Comparison of ENCODE assay signal across 9 cellular contexts in the genomic region with DNA sequence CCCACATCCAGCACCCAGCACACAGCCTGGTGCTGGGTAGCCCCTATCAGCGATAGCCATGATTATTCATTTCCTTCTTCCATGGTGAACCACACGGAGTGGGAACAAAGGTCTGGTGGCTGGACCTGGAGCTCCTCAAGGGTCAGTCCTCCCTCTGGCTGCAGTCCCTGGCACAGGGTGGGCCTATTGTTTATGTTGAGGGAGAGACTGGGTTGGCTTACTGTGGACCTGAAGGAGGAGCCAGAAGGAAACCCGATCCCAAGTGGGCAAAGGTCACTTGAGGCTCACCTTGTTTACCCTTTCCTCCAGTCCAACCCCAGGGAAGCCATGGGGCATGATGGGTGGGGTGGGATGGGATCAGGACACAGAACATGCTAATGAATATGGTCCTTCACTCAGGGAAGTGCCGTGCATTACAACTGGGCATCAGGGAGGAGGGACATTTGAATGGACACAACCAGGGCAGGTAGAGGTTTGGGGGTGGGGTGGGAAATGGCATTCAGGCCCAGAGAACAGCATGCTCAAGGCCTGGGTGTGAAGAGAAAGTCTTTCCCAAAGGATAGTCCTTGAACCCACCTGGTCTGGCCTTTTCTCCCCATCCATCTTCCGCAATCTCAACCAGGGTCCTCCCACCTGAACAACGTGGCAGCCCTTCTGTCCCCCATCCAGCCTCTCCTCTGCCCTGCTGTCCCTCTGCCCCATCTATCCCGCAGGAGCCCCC. TPM values are rescaled to one million over a fixed set of nuclear protein-coding genes. Genes with fewer than 3 reads are reported as not detected.
DNase-seq lines count a peak whose midpoint lies in the region; ATAC-seq and TF ChIP-seq lines count a peak whose summit lies in the region.
"Had no signal": no experiment of that assay in that cellular context is flagged by ENCODE, and none has a peak within 500 bp of the region (broad histone marks: within the 10 kb centered on the region; RNA-seq: fewer than 3 reads in every experiment).

No MANE protein-coding gene starts in this region.

- intact Hi-C loops in left ventricle myocardium inferior (cut with micrococcal nuclease) = no loop called here

- no peak overlapping the region for H2BK120ac ChIP-seq in mesendoderm (ENCODE audit: low read depth, low read length)

- H3K9me3 ChIP-seq in left ventricle myocardium inferior (replicated peaks) (no peaks in the 10 kb centered on the region), right atrium auricular region (no peaks in the 10 kb centered on the region), upper lobe of left lung (no peaks in the 10 kb centered on the region)
- H3K9me3 ChIP-seq: gastrocnemius medialis had no signal

- no peaks in the 10 kb centered on the region for H3K9me3 Mint-ChIP-seq in activated T-helper 17 cell treated with anti-CD3 and anti-CD28 coated beads, Interleukin-2, amount 50 U/mL, for 72 hours

- no peak overlapping the region for H3K18ac ChIP-seq in mesendoderm (ENCODE audit: low read length)

- TF ChIP-seq EP300 in upper lobe of left lung (IDR thresholded peaks at IDR 0.05) = no peak

- H2BK5ac ChIP-seq in mesendoderm (ENCODE audit: low read length) = no peak overlapping the region

- H3K27me3 ChIP-seq in left ventricle myocardium inferior (ENCODE audit: low read depth) = peaks cover 18% of the 10 kb centered on the region
- no peaks in the 10 kb centered on the region for H3K27me3 ChIP-seq in right atrium auricular region
- H3K27me3 ChIP-seq in mesendoderm (ENCODE audit: insufficient read depth, low read length, poor library complexity) = no peaks in the 10 kb centered on the region
- H3K27me3 ChIP-seq in upper lobe of left lung = no peaks in the 10 kb centered on the region
- H3K27me3 ChIP-seq: gastrocnemius medialis had no signal

- H4K5ac ChIP-seq in mesendoderm (ENCODE audit: low read length) = no peak overlapping the region

- peaks cover 10% of the 10 kb centered on the region for H3K27me3 Mint-ChIP-seq in activated T-helper 17 cell treated with anti-CD3 and anti-CD28 coated beads, Interleukin-2, amount 50 U/mL, for 72 hours

- H3K36me3 Mint-ChIP-seq in activated T-helper 17 cell treated with anti-CD3 and anti-CD28 coated beads, Interleukin-2, amount 50 U/mL, for 72 hours (ENCODE audit: low read depth) = peaks cover 6% of the 10 kb centered on the region

- TF ChIP-seq CTCF in left ventricle myocardium inferior (IDR thresholded peaks at IDR 0.05; ENCODE audit: borderline replicate concordance) (peak; percentile 14), right atrium auricular region (IDR thresholded peaks at IDR 0.05) (no peak), upper lobe of left lung (IDR thresholded peaks at IDR 0.05) (no peak)

- H2BK15ac ChIP-seq in mesendoderm (replicated peaks; ENCODE audit: low read depth) = no peak overlapping the region

- H3K4me1 ChIP-seq in left ventricle myocardium inferior = peaks cover 68% of the 10 kb centered on the region
- H3K4me1 ChIP-seq in right atrium auricular region = peaks cover 0 to 61% of the 10 kb centered on the region in 2 donors
- peaks cover 13% of the 10 kb centered on the region for H3K4me1 ChIP-seq in mesendoderm (ENCODE audit: control insufficient read depth, low read depth, low read length)
- H3K4me1 ChIP-seq in upper lobe of left lung = peaks cover 22 to 85% (median 67%) of the 10 kb centered on the region in 4 donors

- H3K23ac ChIP-seq in mesendoderm (ENCODE audit: low read length) = no peak overlapping the region

- TF ChIP-seq POLR2A in upper lobe of left lung (IDR thresholded peaks at IDR 0.05) = peak in 1 of 4 donors; percentile 13

- no peak for ATAC-seq in activated T-helper 17 cell treated with anti-CD3 and anti-CD28 coated beads, Interleukin-2, amount 50 U/mL, for 72 hours (replicated peaks)
- ATAC-seq in upper lobe of left lung (ENCODE audit: low FRiP score in 2 of 2) (no peak), HG02571 (IDR thresholded peaks at IDR 0.05; ENCODE audit: unreplicated experiment) (no peak), GM21717 (IDR thresholded peaks at IDR 0.05; ENCODE audit: unreplicated experiment) (no peak)

- DNase-seq in left ventricle myocardium inferior (no peak), right atrium auricular region (ENCODE audit: low spot score) (no peak), mesendoderm (peak; percentile 40), upper lobe of left lung (peak in 1 of 2 donors; percentile 72), NCI-H69 (lab: John Stamatoyannopoulos, UW) (no peak)
- DNase-seq: gastrocnemius medialis had no signal

- H3K36me3 ChIP-seq in left ventricle myocardium inferior = no peaks in the 10 kb centered on the region
- no peaks in the 10 kb centered on the region for H3K36me3 ChIP-seq in right atrium auricular region
- no peaks in the 10 kb centered on the region for H3K36me3 ChIP-seq in mesendoderm (ENCODE audit: control insufficient read depth, insufficient read depth, low read length)
- no peaks in the 10 kb centered on the region for H3K36me3 ChIP-seq in upper lobe of left lung
- H3K36me3 ChIP-seq: gastrocnemius medialis had no signal

- H3K4me3 Mint-ChIP-seq in activated T-helper 17 cell treated with anti-CD3 and anti-CD28 coated beads, Interleukin-2, amount 50 U/mL, for 72 hours = peak overlapping the region; percentile 81

- H3K4me2 ChIP-seq in mesendoderm (ENCODE audit: low read length) = no peak overlapping the region

- peaks cover 3% of the 10 kb centered on the region for H3K79me2 ChIP-seq in mesendoderm (ENCODE audit: control insufficient read depth, insufficient read depth, low read length)

- peaks cover 12% of the 10 kb centered on the region for H3K79me1 ChIP-seq in mesendoderm (ENCODE audit: low read length)

- H3K9ac ChIP-seq in mesendoderm (ENCODE audit: low read length) = no peak overlapping the region

- no peak overlapping the region for H3K4ac ChIP-seq in mesendoderm (ENCODE audit: low read depth, low read length)

- H2AK5ac ChIP-seq in mesendoderm (ENCODE audit: low read length) = no peak overlapping the region

- WGBS in mesendoderm (ENCODE audit: extremely low coverage, insufficient coverage, low lambda C conversion rate) = no CpG with 5 or more reads among the region's 7 CpGs
- WGBS in upper lobe of left lung, 2 donors = 50 to 60% methylated on average over 7 of the region's 7 CpGs

- H3K27ac ChIP-seq in left ventricle myocardium inferior (replicated peaks) (peak overlapping the region; percentile 86), right atrium auricular region (peak overlapping the region in 1 of 2 donors; percentile 88), mesendoderm (ENCODE audit: low read depth, low read length) (no peak overlapping the region), upper lobe of left lung (peak overlapping the region in 3 of 4 donors; percentile 91 to 99 (median 96))

- no peak overlapping the region for H3K56ac ChIP-seq in mesendoderm (ENCODE audit: low read length)

- H3K4me3 ChIP-seq in left ventricle myocardium inferior (peak overlapping the region; percentile 82), right atrium auricular region (peak overlapping the region in 1 of 2 donors; percentile 93), mesendoderm (ENCODE audit: low read length) (no peak overlapping the region), upper lobe of left lung (no peak overlapping the region)

- H3K27ac Mint-ChIP-seq in activated T-helper 17 cell treated with anti-CD3 and anti-CD28 coated beads, Interleukin-2, amount 50 U/mL, for 72 hours = peak overlapping the region; percentile 86

- peaks cover 21% of the 10 kb centered on the region for H3K4me1 Mint-ChIP-seq in activated T-helper 17 cell treated with anti-CD3 and anti-CD28 coated beads, Interleukin-2, amount 50 U/mL, for 72 hours

- H4K8ac ChIP-seq in mesendoderm (ENCODE audit: low read depth, low read length) = no peak overlapping the region

RNA-seq across cellular contexts. Expression of gene PRKCD, which starts 1.4 kb away (rescaled TPM):
- total RNA-seq in left ventricle myocardium inferior (13.6 TPM), right atrium auricular region (10 to 100 TPM; 11.1 to 14.8 TPM), upper lobe of left lung (100 to 1,000 TPM in 1 of 6 donors, 10 to 100 TPM in 5; 57.7 to 116 (median 67.9) TPM)
- total RNA-seq in activated T-helper 17 cell treated with anti-CD3 and anti-CD28 coated beads, Interleukin-2, amount 50 U/mL, for 72 hours = 10 to 100 TPM; 20.4 to 21.8 TPM
- polyA plus RNA-seq in mesendoderm (2013, experiment 1 of 2) = 15.2 TPM
- polyA plus RNA-seq in mesendoderm (2013, experiment 2 of 2) = 16.6 TPM

RNA-seq across cellular contexts. Expression of gene RFT1, which starts 29.3 kb away (rescaled TPM):
- total RNA-seq in left ventricle myocardium inferior (9.4 TPM), right atrium auricular region (1 to 10 TPM; 6.2 to 6.8 TPM), upper lobe of left lung (10 to 100 TPM in 4 of 6 donors, 1 to 10 TPM in 2; 5.1 to 19.9 (median 12.8) TPM)
- 10 to 100 TPM; 24.6 to 42.0 TPM for total RNA-seq in activated T-helper 17 cell treated with anti-CD3 and anti-CD28 coated beads, Interleukin-2, amount 50 U/mL, for 72 hours
- 12.3 TPM for polyA plus RNA-seq in mesendoderm (2013, experiment 1 of 2)
- 12.4 TPM for polyA plus RNA-seq in mesendoderm (2013, experiment 2 of 2)
